Comparison of ENCODE assay signal across 20 cellular contexts in the genomic region with DNA sequence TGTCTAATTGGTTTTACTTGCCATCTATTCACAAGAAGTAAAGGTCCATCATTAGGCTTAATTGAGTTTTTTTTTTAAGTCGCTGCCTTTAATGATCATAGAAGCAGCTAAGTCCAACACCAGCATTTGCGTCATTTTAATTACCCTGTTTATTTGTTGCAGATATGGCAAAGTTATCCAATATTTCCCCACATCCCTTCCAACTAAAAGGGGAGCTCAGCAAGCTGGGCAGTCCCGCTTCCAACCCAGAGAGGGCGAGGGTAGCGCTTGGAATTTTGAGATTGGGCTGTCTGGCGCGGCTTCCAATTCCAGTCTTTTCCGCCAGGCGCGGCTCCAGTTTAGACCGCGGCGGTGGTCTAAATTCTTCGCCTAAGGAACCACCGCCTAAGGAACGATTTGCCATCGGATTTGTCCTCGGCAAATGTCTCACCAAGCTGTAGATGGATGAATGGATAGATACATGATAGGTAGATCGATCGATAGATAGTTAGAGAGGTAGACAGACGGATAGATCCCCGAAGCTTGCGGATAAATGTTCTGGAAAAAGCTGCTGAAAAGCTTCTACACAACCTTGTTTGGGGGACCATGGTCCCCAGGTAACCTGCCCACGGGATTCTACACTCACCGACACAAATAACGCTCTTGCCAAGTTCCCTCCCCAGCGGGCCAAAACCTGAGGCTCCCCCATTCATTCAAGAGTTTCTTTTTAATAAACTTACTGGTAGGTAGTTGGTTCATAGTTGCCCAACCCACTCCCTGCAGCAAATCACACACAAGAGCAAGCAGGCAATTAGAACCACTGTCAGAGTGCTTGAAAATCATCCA. TPM values are rescaled to one million over a fixed set of nuclear protein-coding genes. Genes with fewer than 3 reads are reported as not detected.
DNase-seq lines count a peak whose midpoint lies in the region; ATAC-seq and TF ChIP-seq lines count a peak whose summit lies in the region.
"Had no signal": no experiment of that assay in that cellular context is flagged by ENCODE, and none has a peak within 500 bp of the region (broad histone marks: within the 10 kb centered on the region; RNA-seq: fewer than 3 reads in every experiment).

No MANE protein-coding gene starts in this region.

- no peak overlapping the region for H3K27ac ChIP-seq in cardiac muscle cell
- no peak overlapping the region for H3K27ac ChIP-seq in right cardiac atrium (ENCODE audit: low read length)
- H3K27ac ChIP-seq in colonic mucosa, result no peak overlapping the region

- intact Hi-C loops in right cardiac atrium (cut with DNase I), result no loop called here
- intact Hi-C loops in colonic mucosa (cut with DNase I), result no loop called here

- H3K36me3 ChIP-seq in cardiac muscle cell, result no peaks in the 10 kb centered on the region
- H3K36me3 ChIP-seq in colonic mucosa, result no peaks in the 10 kb centered on the region

- 6% methylated on average over 27 of the region's 27 CpGs for WGBS in right cardiac atrium

- peak; percentile 14 for TF ChIP-seq CTCF in cardiac muscle cell (IDR thresholded peaks at IDR 0.05; ENCODE audit: low read depth, low read length)
- TF ChIP-seq CTCF in colonic mucosa (IDR thresholded peaks at IDR 0.05), result no peak

- H3K9ac ChIP-seq in colonic mucosa (ENCODE audit: low read depth in 2 of 2, low read length in 2 of 2), result no peak overlapping the region

- H3K4me1 ChIP-seq in cardiac muscle cell (ENCODE audit: low read depth) (no peaks in the 10 kb centered on the region), right cardiac atrium (ENCODE audit: control insufficient read depth, insufficient read depth, low read length) (no peaks in the 10 kb centered on the region), colonic mucosa (no peaks in the 10 kb centered on the region)

- H3K9me3 ChIP-seq in cardiac muscle cell (ENCODE audit: low read depth) (no peaks in the 10 kb centered on the region), right cardiac atrium (ENCODE audit: control insufficient read depth, low read length) (no peaks in the 10 kb centered on the region), colonic mucosa (no peaks in the 10 kb centered on the region)

- DNase-seq in cardiac muscle cell (ENCODE audit: low read depth in 1 of 2, low spot score in 1 of 2) (peak in 1 of 2 donors; percentile 31), right cardiac atrium (no peak), cerebellar cortex (ENCODE audit: low spot score) (peak; percentile 26), iPS-NIHi11 (ENCODE audit: low spot score) (peak; percentile 51), colonic mucosa (no peak), D341Med (ENCODE audit: low spot score) (no peak), DMS153 treated with DMSO at 0.1 percent for 48 hours (lab: John Stamatoyannopoulos, UW; ENCODE audit: unreplicated experiment) (no peak)
- DNase-seq: anterior cingulate cortex; CD8-positive, alpha-beta memory T cell; dorsolateral prefrontal cortex; KG1; naive B cell; NCI-H1092 treated with DMSO at 0.1 percent for 48 hours; NCI-H2171; NCI-H774; stimulated activated CD4-positive, alpha-beta T cell treated with anti-CD3 and anti-CD28 coated beads, Interleukin-15, amount 100 ng/mL, for 24 hours had no signal

- no peak overlapping the region for H3K4me3 ChIP-seq in cardiac muscle cell
- no peak overlapping the region for H3K4me3 ChIP-seq in right cardiac atrium (ENCODE audit: low read length)
- H3K4me3 ChIP-seq in colonic mucosa, result no peak overlapping the region
- H3K4me3 ChIP-seq: dorsolateral prefrontal cortex, lung had no signal

- no peak for ATAC-seq in right cardiac atrium
- no peak for ATAC-seq in HG02970 (IDR thresholded peaks at IDR 0.05; ENCODE audit: low FRiP score, unreplicated experiment)
- ATAC-seq: Panc1 had no signal

- H3K27me3 ChIP-seq in cardiac muscle cell (peaks cover 100% of the 10 kb centered on the region), right cardiac atrium (ENCODE audit: control insufficient read depth, insufficient read depth) (peaks cover 16% of the 10 kb centered on the region), colonic mucosa (peaks cover 66% of the 10 kb centered on the region)

RNA-seq across cellular contexts. Expression of a gene that starts 49.2 kb away (rescaled TPM):
- total RNA-seq in cardiac muscle cell, result not detected in 2 replicates
- polyA plus RNA-seq in cardiac muscle cell, result not detected in 2 replicates
- total RNA-seq in right cardiac atrium, result not detected
- not detected for polyA plus RNA-seq in right cardiac atrium
- not detected for total RNA-seq in colonic mucosa
- total RNA-seq: CD8-positive, alpha-beta memory T cell; lung; urinary bladder had no signal
- polyA plus RNA-seq: CD8-positive, alpha-beta memory T cell; lung; urinary bladder had no signal

RNA-seq across cellular contexts. Expression of a gene that starts 52.0 kb away (rescaled TPM):
- total RNA-seq in cardiac muscle cell (not detected in 2 replicates), right cardiac atrium (under 1 TPM in 1 of 4 donors, not detected in 3; 0.95 TPM), colonic mucosa (under 1 TPM in 1 of 2 donors, not detected in 1; 0.19 TPM)
- polyA plus RNA-seq in cardiac muscle cell (0.35 TPM in 1 of 2 replicates, not detected in the other), right cardiac atrium (not detected)
- total RNA-seq: CD8-positive, alpha-beta memory T cell; lung; urinary bladder had no signal
- polyA plus RNA-seq: CD8-positive, alpha-beta memory T cell; urinary bladder had no signal

Comparison
In these comparisons a context has a peak if more than half of its experiments do, and no peak if none do; other contexts are left out.
1. DNase-seq: peak in cerebellar cortex (single experiment) and iPS-NIHi11 (single experiment); none in right cardiac atrium (0 of 3), colonic mucosa (single experiment), D341Med (single experiment) and DMS153 treated with DMSO at 0.1 percent for 48 hours (single experiment).